ENCODE assay signal across 18 cellular contexts in genomic region chr12:108190529-108190928, GRCh38.
A peak's percentile ranks its signal among the peaks of the same experiment; 100 is the strongest.
DNase-seq lines count a peak whose midpoint lies in the region; ATAC-seq and TF ChIP-seq lines count a peak whose summit lies in the region.
"Had no signal": no experiment of that assay in that cellular context is flagged by ENCODE, and none has a peak within 500 bp of the region (broad histone marks: within the 10 kb centered on the region; RNA-seq: fewer than 3 reads in every experiment).

No MANE protein-coding gene starts in this region.

- no peaks in the 10 kb centered on the region for H3K4me1 ChIP-seq in adipocyte (ENCODE audit: control insufficient read depth, insufficient read depth, low read length)
- H3K4me1 ChIP-seq in rectal smooth muscle tissue (ENCODE audit: control insufficient read depth, insufficient read depth, low read length): peaks cover 15% of the 10 kb centered on the region
- no peaks in the 10 kb centered on the region for H3K4me1 ChIP-seq in upper lobe of left lung
- H3K4me1 ChIP-seq: suprapubic skin had no signal

- no peaks in the 10 kb centered on the region for H3K36me3 Mint-ChIP-seq in Calu3 (ENCODE audit: insufficient read depth, unreplicated experiment)
- no peaks in the 10 kb centered on the region for H3K36me3 Mint-ChIP-seq in activated T-cell treated with anti-CD3 and anti-CD28 coated beads, Interleukin-2, amount 50 U/mL, for 24 hours (ENCODE audit: low read depth)

- TF ChIP-seq EP300 in upper lobe of left lung (IDR thresholded peaks at IDR 0.05): no peak

- H3K27me3 Mint-ChIP-seq in Calu3 (ENCODE audit: unreplicated experiment): peaks cover 57% of the 10 kb centered on the region
- peaks cover 18% of the 10 kb centered on the region for H3K27me3 Mint-ChIP-seq in activated T-cell treated with anti-CD3 and anti-CD28 coated beads, Interleukin-2, amount 50 U/mL, for 24 hours

- TF ChIP-seq CTCF in Calu3 (IDR thresholded peaks at IDR 0.05; ENCODE audit: unreplicated experiment) (no peak), upper lobe of left lung (IDR thresholded peaks at IDR 0.05) (no peak)

- DNase-seq in NCI-H1694 treated with DMSO at 0.1 percent for 48 hours (lab: John Stamatoyannopoulos, UW): peak; percentile 18
- DNase-seq in adipocyte (ENCODE audit: low read depth): peak; percentile 2
- no peak for DNase-seq in left ventricle myocardium superior
- DNase-seq in Calu3: no peak
- no peak for DNase-seq in upper lobe of left lung
- no peak for DNase-seq in activated T-cell treated with anti-CD3 and anti-CD28 coated beads, Interleukin-2, amount 50 U/mL, for 24 hours
- no peak for DNase-seq in activated naive CD4-positive, alpha-beta T cell (lab: John Stamatoyannopoulos, UW)
- DNase-seq: activated CD4-positive, CD25-positive, alpha-beta regulatory T cell treated with anti-CD3 and anti-CD28 coated beads, Interleukin-2, amount 50 U/mL, for 72 hours; activated naive CD4-positive, alpha-beta T cell treated with anti-CD3 and anti-CD28 coated beads for 36 hours; activated T-cell treated with anti-CD3 and anti-CD28 coated beads, Interleukin-2, amount 50 U/mL, for 4 hours; effector memory CD8-positive, alpha-beta T cell; KG1; left colon; NCI-H2081 treated with DMSO at 0.1 percent for 48 hours had no signal

- 42 to 59% methylated on average over 3 of the region's 3 CpGs for WGBS in upper lobe of left lung, 2 donors

- no peak overlapping the region for H3K27ac Mint-ChIP-seq in Calu3 (ENCODE audit: unreplicated experiment)
- H3K27ac Mint-ChIP-seq in activated T-cell treated with anti-CD3 and anti-CD28 coated beads, Interleukin-2, amount 50 U/mL, for 24 hours: no peak overlapping the region
- H3K27ac Mint-ChIP-seq: activated naive CD4-positive, alpha-beta T cell treated with anti-CD3 and anti-CD28 coated beads for 36 hours; effector memory CD8-positive, alpha-beta T cell had no signal

- CTCF ChIA-PET in Calu3 (lab: Charles Lee): no interaction called here

- TF ChIP-seq POLR2A in upper lobe of left lung (IDR thresholded peaks at IDR 0.05): no peak

- H3K9me3 ChIP-seq in adipocyte (ENCODE audit: control insufficient read depth, low read length) (peaks cover 8% of the 10 kb centered on the region), upper lobe of left lung (no peaks in the 10 kb centered on the region)
- H3K9me3 ChIP-seq: neutrophil, suprapubic skin had no signal

- H3K27ac ChIP-seq in rectal smooth muscle tissue (ENCODE audit: low read depth, low read length) (peak overlapping the region; percentile 24), upper lobe of left lung (no peak overlapping the region)
- H3K27ac ChIP-seq: neutrophil, RWPE1, suprapubic skin had no signal

- H3K4me3 Mint-ChIP-seq in Calu3 (ENCODE audit: low read depth, unreplicated experiment): no peak overlapping the region
- no peak overlapping the region for H3K4me3 Mint-ChIP-seq in activated T-cell treated with anti-CD3 and anti-CD28 coated beads, Interleukin-2, amount 50 U/mL, for 24 hours
- H3K4me3 Mint-ChIP-seq: activated naive CD4-positive, alpha-beta T cell treated with anti-CD3 and anti-CD28 coated beads for 36 hours; activated T-cell treated with anti-CD3 and anti-CD28 coated beads, Interleukin-2, amount 50 U/mL, for 4 hours; effector memory CD8-positive, alpha-beta T cell had no signal

- H3K9me3 Mint-ChIP-seq in Calu3 (ENCODE audit: low read depth, unreplicated experiment): no peaks in the 10 kb centered on the region
- no peaks in the 10 kb centered on the region for H3K9me3 Mint-ChIP-seq in activated T-cell treated with anti-CD3 and anti-CD28 coated beads, Interleukin-2, amount 50 U/mL, for 24 hours
- H3K9me3 Mint-ChIP-seq: activated naive CD4-positive, alpha-beta T cell treated with anti-CD3 and anti-CD28 coated beads for 36 hours; activated T-cell treated with anti-CD3 and anti-CD28 coated beads, Interleukin-2, amount 50 U/mL, for 4 hours; effector memory CD8-positive, alpha-beta T cell had no signal

- H3K27me3 ChIP-seq in adipocyte (replicated peaks; ENCODE audit: control insufficient read depth, insufficient read depth, low read length) (peaks cover 17% of the 10 kb centered on the region), rectal smooth muscle tissue (ENCODE audit: control insufficient read depth, insufficient read depth, low read length) (no peaks in the 10 kb centered on the region), upper lobe of left lung (no peaks in the 10 kb centered on the region)

- H3K4me1 Mint-ChIP-seq in Calu3 (ENCODE audit: low read depth, unreplicated experiment): peaks cover 5% of the 10 kb centered on the region
- no peaks in the 10 kb centered on the region for H3K4me1 Mint-ChIP-seq in activated T-cell treated with anti-CD3 and anti-CD28 coated beads, Interleukin-2, amount 50 U/mL, for 24 hours (ENCODE audit: low read depth)

- H3K36me3 ChIP-seq in adipocyte (ENCODE audit: control insufficient read depth, insufficient read depth, low read length, severe bottlenecking) (no peaks in the 10 kb centered on the region), rectal smooth muscle tissue (ENCODE audit: control insufficient read depth, insufficient read depth, low read length) (no peaks in the 10 kb centered on the region), upper lobe of left lung (no peaks in the 10 kb centered on the region)
- H3K36me3 ChIP-seq: neutrophil, suprapubic skin had no signal

- ATAC-seq in left ventricle myocardium superior (peak; percentile 91), upper lobe of left lung (ENCODE audit: low FRiP score in 2 of 2) (no peak)
- ATAC-seq: activated T-cell treated with anti-CD3 and anti-CD28 coated beads, Interleukin-2, amount 50 U/mL, for 4 hours; effector memory CD8-positive, alpha-beta T cell; left colon had no signal

- H3K9ac ChIP-seq in adipocyte (ENCODE audit: low read length) (no peak overlapping the region), rectal smooth muscle tissue (ENCODE audit: low read length) (no peak overlapping the region)

- no TSS peak for BruUV-seq in Calu3 (replicated peaks; lab: Mats Ljungman, UMichigan)

- intact Hi-C loops in left ventricle myocardium superior (cut with micrococcal nuclease) (no loop called here), Calu3 (cut with micrococcal nuclease; ENCODE audit: unreplicated experiment) (loop anchor here (5.0 kb wide), 2 partner anchors 273 to 322 kb away; no protein-coding TSS in a partner anchor)

- H3K4me3 ChIP-seq in adipocyte (ENCODE audit: low read length) (no peak overlapping the region), rectal smooth muscle tissue (ENCODE audit: low read length) (no peak overlapping the region), upper lobe of left lung (no peak overlapping the region)
- H3K4me3 ChIP-seq: suprapubic skin had no signal

Comparison
In these comparisons a context has a peak if more than half of its experiments do, and no peak if none do; other contexts are left out.
1. DNase-seq: peak in NCI-H1694 treated with DMSO at 0.1 percent for 48 hours (single experiment) and adipocyte (single experiment); none in left ventricle myocardium superior (single experiment), Calu3 (single experiment), upper lobe of left lung (0 of 2), activated T-cell treated with anti-CD3 and anti-CD28 coated beads, Interleukin-2, amount 50 U/mL, for 24 hours (single experiment) and activated naive CD4-positive, alpha-beta T cell (0 of 4).